Comparison of ENCODE assay signal across 13 cellular contexts in the genomic region with DNA sequence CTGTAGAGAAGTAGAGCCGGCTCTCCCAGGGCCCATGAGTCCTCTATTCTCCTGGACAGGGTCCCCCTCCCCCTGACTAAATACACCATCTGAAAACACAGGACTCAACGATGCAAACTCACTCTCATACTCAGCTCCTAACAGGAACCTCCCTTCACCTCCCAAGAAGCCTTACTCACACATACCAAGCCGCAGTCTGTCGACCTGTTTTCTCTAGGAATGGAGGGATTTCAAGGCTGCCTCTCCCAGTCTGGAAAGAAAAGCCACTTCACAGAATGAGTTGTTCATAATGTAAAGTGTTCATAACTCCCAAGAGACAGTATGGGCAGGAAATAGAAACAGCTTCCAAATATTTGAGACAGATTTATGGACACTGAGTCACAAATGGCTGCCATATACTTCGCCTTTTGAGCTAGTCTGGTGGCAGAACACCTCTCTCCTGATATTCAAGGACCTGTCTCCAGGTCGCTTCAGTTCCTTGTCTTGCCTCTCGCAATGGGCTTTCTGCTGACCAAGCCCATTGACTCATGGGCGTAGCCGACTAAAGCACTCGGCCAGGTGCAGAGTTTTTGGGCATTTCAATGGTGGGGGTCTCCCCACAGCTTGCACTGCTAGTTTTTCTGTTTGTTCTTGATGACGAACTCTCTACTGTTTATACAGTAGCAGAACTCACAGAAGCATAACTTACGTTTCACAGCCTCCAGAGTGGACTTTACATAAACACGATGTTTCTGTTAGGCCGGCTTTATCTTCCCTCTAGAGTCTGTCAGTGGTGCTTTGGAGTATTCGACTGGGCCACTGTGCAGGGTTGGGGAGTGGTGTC. TPM values are rescaled to one million over a fixed set of nuclear protein-coding genes. Genes with fewer than 3 reads are reported as not detected.
DNase-seq lines count a peak whose midpoint lies in the region; ATAC-seq and TF ChIP-seq lines count a peak whose summit lies in the region.
"Had no signal": no experiment of that assay in that cellular context is flagged by ENCODE, and none has a peak within 500 bp of the region (broad histone marks: within the 10 kb centered on the region; RNA-seq: fewer than 3 reads in every experiment).

No MANE protein-coding gene starts in this region.

- peaks cover 15% of the 10 kb centered on the region for H3K79me1 ChIP-seq in trophoblast cell (ENCODE audit: low read length)

- H2AK5ac ChIP-seq in trophoblast cell (ENCODE audit: low read length), result no peak overlapping the region

- H3K27ac ChIP-seq in PC-3 (ENCODE audit: low read length) (no peak overlapping the region), esophagus muscularis mucosa (replicated peaks in 1 of 4) (peak overlapping the region; percentile 94 to 98 (median 96)), trophoblast cell (ENCODE audit: low read depth, low read length) (peak overlapping the region; percentile 30)

- WGBS in esophagus muscularis mucosa, result 69% methylated on average over 15 of the region's 15 CpGs
- no CpG with 5 or more reads among the region's 15 CpGs for WGBS in trophoblast cell (ENCODE audit: extremely low coverage, insufficient coverage, insufficient read length)

- H3K18ac ChIP-seq in trophoblast cell (ENCODE audit: low read length), result no peak overlapping the region

- CTCF ChIA-PET in PC-3 (lab: Charles Lee), result interaction anchor here (0.6 kb wide), 1 partner anchor 78 kb away, joined by 6 read pairs; no protein-coding TSS in a partner anchor

- DNase-seq in AG09309 (ENCODE audit: low read depth) (peak; percentile 94), PC-3 (peak; percentile 36), esophagus muscularis mucosa (ENCODE audit: extremely low spot score) (no peak), trophoblast cell (peak; percentile 87 to 91), COLO668 (lab: John Stamatoyannopoulos, UW; ENCODE audit: unreplicated experiment) (no peak), SIG-M5 (lab: John Stamatoyannopoulos, UW) (no peak)
- DNase-seq: activated CD4-positive, alpha-beta T cell treated with anti-CD3 and anti-CD28 coated beads, Interleukin-2, amount 10 ng/mL, durations not matched to agents 7 days and 5 days; NCI-H2171; SHP77 had no signal

- H2BK5ac ChIP-seq in trophoblast cell (ENCODE audit: low read depth, low read length, poor library complexity), result no peak overlapping the region

- H3F3A ChIP-seq in PC-3 (ENCODE audit: low read length, unreplicated experiment), result no peaks in the 10 kb centered on the region

- H3K36me3 ChIP-seq in PC-3 (ENCODE audit: low read depth, low read length) (no peaks in the 10 kb centered on the region), esophagus muscularis mucosa (peaks cover 0 to 22% (median 17%) of the 10 kb centered on the region in 4 donors), trophoblast cell (ENCODE audit: control insufficient read depth in 1 of 2, insufficient read depth in 2 of 2, low read length in 2 of 2) (no peaks in the 10 kb centered on the region)

- POLR2A ChIA-PET in PC-3 (lab: Charles Lee; ENCODE audit: unreplicated experiment), result no interaction called here

- H3K9me2 ChIP-seq in PC-3 (replicated peaks; ENCODE audit: low read length), result no peaks in the 10 kb centered on the region

- H3K4me1 ChIP-seq in PC-3 (ENCODE audit: insufficient read depth, low read length), result peaks cover 6% of the 10 kb centered on the region; the same call in 1 of the 2 replicates
- peaks cover 14 to 45% (median 45%) of the 10 kb centered on the region in 4 donors for H3K4me1 ChIP-seq in esophagus muscularis mucosa
- peaks cover 22 to 43% of the 10 kb centered on the region in 2 experiments for H3K4me1 ChIP-seq in trophoblast cell (ENCODE audit: control insufficient read depth in 1 of 2, insufficient read depth in 2 of 2, low read length in 2 of 2)

- peak overlapping the region; percentile 8 for H2BK12ac ChIP-seq in trophoblast cell (ENCODE audit: low read length)

- no peaks in the 10 kb centered on the region for H4K20me1 ChIP-seq in PC-3 (ENCODE audit: low read length)

- BruUV-seq in PC-3 (replicated peaks; lab: Mats Ljungman, UMichigan), result no TSS peak

- H3K4me2 ChIP-seq in PC-3 (ENCODE audit: low read length) (no peak overlapping the region), trophoblast cell (ENCODE audit: low read length) (no peak overlapping the region)

- TF ChIP-seq CTCF in AG09309 (IDR thresholded peaks at IDR 0.05; ENCODE audit: control insufficient read depth, insufficient read depth, low read depth, low read length, missing control alignments) (no peak), PC-3 (conservative IDR thresholded peaks at IDR 0.05; ENCODE audit: low read depth, low read length) (no peak), esophagus muscularis mucosa (IDR thresholded peaks at IDR 0.05) (no peak)

- H3K9ac ChIP-seq in PC-3 (ENCODE audit: low read length), result no peak overlapping the region
- no peak overlapping the region for H3K9ac ChIP-seq in trophoblast cell (ENCODE audit: low read length)

- H4K8ac ChIP-seq in trophoblast cell (ENCODE audit: low read depth, low read length), result no peak overlapping the region

- no peak for TF ChIP-seq POLR2A in esophagus muscularis mucosa (IDR thresholded peaks at IDR 0.05; ENCODE audit: low read depth)

- no peak overlapping the region for H2AFZ ChIP-seq in PC-3 (ENCODE audit: low read length)
- H2AFZ ChIP-seq in trophoblast cell (ENCODE audit: insufficient read depth, low read length, poor library complexity), result no peak overlapping the region

- no peak overlapping the region for H4K12ac ChIP-seq in trophoblast cell (ENCODE audit: low read depth, low read length)

- TF ChIP-seq EP300 in esophagus muscularis mucosa (IDR thresholded peaks at IDR 0.05), result no peak

- H3K4me3 ChIP-seq in AG09309 (ENCODE audit: control insufficient read depth, low read depth, low read length), result no peak overlapping the region
- H3K4me3 ChIP-seq in PC-3 (ENCODE audit: low read length), result no peak overlapping the region
- peak overlapping the region in 2 of 4 donors; percentile 39 to 77 for H3K4me3 ChIP-seq in esophagus muscularis mucosa
- H3K4me3 ChIP-seq in trophoblast cell (ENCODE audit: low read depth, low read length), result no peak overlapping the region

- ATAC-seq in PC-3 (peak; percentile 34), HG02884 (IDR thresholded peaks at IDR 0.05; ENCODE audit: unreplicated experiment) (no peak), esophagus mucosa (no peak)

- no peaks in the 10 kb centered on the region for H3K27me3 ChIP-seq in PC-3 (ENCODE audit: low read length)
- no peaks in the 10 kb centered on the region for H3K27me3 ChIP-seq in esophagus muscularis mucosa
- no peaks in the 10 kb centered on the region for H3K27me3 ChIP-seq in trophoblast cell (ENCODE audit: insufficient read depth, low read length)

- H4K91ac ChIP-seq in trophoblast cell (ENCODE audit: low read depth, low read length), result no peak overlapping the region

- no peak overlapping the region for H2BK120ac ChIP-seq in trophoblast cell (ENCODE audit: insufficient read depth, low read length, poor library complexity)

- H3K79me2 ChIP-seq in PC-3 (ENCODE audit: low read length) (no peaks in the 10 kb centered on the region), trophoblast cell (ENCODE audit: control insufficient read depth, insufficient read depth, low read length, poor library complexity) (no peaks in the 10 kb centered on the region)

- no peaks in the 10 kb centered on the region for H3K9me3 ChIP-seq in PC-3 (ENCODE audit: low read length)
- H3K9me3 ChIP-seq in esophagus muscularis mucosa, result no peaks in the 10 kb centered on the region
- no peaks in the 10 kb centered on the region for H3K9me3 ChIP-seq in trophoblast cell (ENCODE audit: insufficient read depth, low read depth, low read length)

- H3K14ac ChIP-seq in trophoblast cell (ENCODE audit: low read length), result no peak overlapping the region

- intact Hi-C loops in PC-3 (cut with micrococcal nuclease), result no loop called here
- intact Hi-C loops in esophagus muscularis mucosa (cut with DNase I), result loop anchor here (2.0 kb wide), 1 partner anchor 17 kb away; no protein-coding TSS in a partner anchor

- no peak overlapping the region for H3K23ac ChIP-seq in trophoblast cell (ENCODE audit: low read length)

- H3K4ac ChIP-seq in trophoblast cell (ENCODE audit: low read depth, low read length), result no peak overlapping the region

RNA-seq across cellular contexts. Expression of a gene that starts 25.0 kb away (rescaled TPM):
- total RNA-seq in PC-3 (2014; rRNA removed), result not detected in 2 replicates
- 10 to 100 TPM in 2 of 4 donors, 1 to 10 TPM in 2; 2.5 to 20.3 (median 8.0) TPM for total RNA-seq in esophagus muscularis mucosa
- 0.25 and 0.26 TPM in 2 replicates for polyA plus RNA-seq in trophoblast cell (2013)
- 0.28 TPM for total RNA-seq in esophagus mucosa
- total RNA-seq: activated CD4-positive, alpha-beta T cell treated with anti-CD3 and anti-CD28 coated beads, Interleukin-2, amount 10 ng/mL, durations not matched to agents 7 days and 5 days; liver had no signal
- polyA plus RNA-seq: CD14-positive monocyte, liver had no signal

RNA-seq across cellular contexts. Expression of a gene that starts 46.3 kb away (rescaled TPM):
- total RNA-seq in PC-3 (2014; rRNA removed) (11.9 and 12.8 TPM in 2 replicates), esophagus muscularis mucosa (1 to 10 TPM; 4.0 to 5.8 (median 4.7) TPM), esophagus mucosa (6.5 TPM)
- polyA plus RNA-seq in trophoblast cell (2013), result 2.2 and 2.4 TPM in 2 replicates

RNA-seq across cellular contexts. Expression of a gene that starts 58.8 kb away (rescaled TPM):
- 43.8 and 49.4 TPM in 2 replicates for total RNA-seq in PC-3 (2014; rRNA removed)
- total RNA-seq in esophagus muscularis mucosa, result 10 to 100 TPM in 1 of 4 donors, 1 to 10 TPM in 3; 7.8 to 14.9 (median 8.7) TPM
- 10.1 and 11.1 TPM in 2 replicates for polyA plus RNA-seq in trophoblast cell (2013)
- total RNA-seq in esophagus mucosa, result 49.6 TPM

Comparison
In these comparisons a context has a peak if more than half of its experiments do, and no peak if none do; other contexts are left out.
1. DNase-seq: peak in AG09309 (single experiment), PC-3 (single experiment) and trophoblast cell (2 of 2); none in esophagus muscularis mucosa (single experiment), COLO668 (single experiment) and SIG-M5 (single experiment).